In the genomic region with DNA sequence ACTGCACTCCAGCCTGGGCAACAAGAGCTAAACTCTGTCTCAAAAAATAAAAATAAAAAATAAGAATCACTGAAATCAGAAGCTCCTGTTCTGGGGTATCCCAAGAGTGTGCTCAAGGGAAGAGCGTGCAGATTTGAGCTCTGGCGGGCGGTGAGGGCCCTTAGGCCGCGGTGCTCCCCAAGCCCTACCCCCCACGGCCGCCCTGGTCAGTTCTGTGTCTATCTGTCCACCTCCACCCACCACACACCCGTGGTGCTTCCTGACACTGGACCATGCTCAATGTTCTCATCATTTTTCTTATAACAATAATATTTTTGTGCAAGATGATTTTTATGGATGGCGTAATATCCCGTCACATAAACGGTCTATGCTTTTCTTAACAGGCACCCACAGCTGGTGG, we compare ENCODE assay signal across 20 cellular contexts.
"Had no signal": no experiment of that assay in that cellular context is flagged by ENCODE, and none has a peak within 500 bp of the region (broad histone marks: within the 10 kb centered on the region; RNA-seq: fewer than 3 reads in every experiment).

No MANE protein-coding gene starts in this region.

- ATAC-seq: left colon; lower lobe of right lung; natural killer cell; right lobe of liver; stimulated activated memory B cell treated with anti-CD40 and anti-IgM and Interleukin-4, amounts not matched to agents 10 μg/mL and 1 μg/mL and 100 μg/mL, for 72 hours had no signal

- H3K4me3 Mint-ChIP-seq: immature natural killer cell; natural killer cell; neural crest cell; stimulated activated memory B cell treated with anti-CD40 and anti-IgM and Interleukin-4, amounts not matched to agents 10 μg/mL and 1 μg/mL and 100 μg/mL, for 72 hours; stimulated activated naive CD8-positive, alpha-beta T cell treated with anti-CD3 and anti-CD28 coated beads, Interleukin-15, Interleukin-2, amounts not matched to agents 100 ng/mL and 50 ng/mL, for 24 hours had no signal

- H3K36me3 ChIP-seq: esophagus muscularis mucosa, left ventricle myocardium inferior, lower lobe of right lung, right lobe of liver, thoracic aorta, transverse colon, vagina had no signal

- H3K4me1 Mint-ChIP-seq: immature natural killer cell; stimulated activated memory B cell treated with anti-CD40 and anti-IgM and Interleukin-4, amounts not matched to agents 10 μg/mL and 1 μg/mL and 100 μg/mL, for 72 hours had no signal

- H3K4me1 ChIP-seq: lower lobe of right lung, parathyroid adenoma, right lobe of liver, vagina had no signal

- H3K36me3 Mint-ChIP-seq: immature natural killer cell; natural killer cell; stimulated activated memory B cell treated with anti-CD40 and anti-IgM and Interleukin-4, amounts not matched to agents 10 μg/mL and 1 μg/mL and 100 μg/mL, for 72 hours had no signal

- H3K9me3 Mint-ChIP-seq: natural killer cell; neural crest cell; stimulated activated memory B cell treated with anti-CD40 and anti-IgM and Interleukin-4, amounts not matched to agents 10 μg/mL and 1 μg/mL and 100 μg/mL, for 72 hours; stimulated activated naive CD8-positive, alpha-beta T cell treated with anti-CD3 and anti-CD28 coated beads, Interleukin-15, Interleukin-2, amounts not matched to agents 100 ng/mL and 50 ng/mL, for 24 hours had no signal

- H3K27me3 ChIP-seq: right lobe of liver, transverse colon, vagina had no signal

- DNase-seq: effector CD8-positive, alpha-beta T cell; foreskin melanocyte; hypothalamus; immature natural killer cell; kidney glomerular epithelial cell; left ventricle myocardium inferior; lower lobe of right lung; natural killer cell; stimulated activated CD4-positive, alpha-beta T cell treated with anti-CD3 and anti-CD28 coated beads, Interleukin-4, amount 100 ng/mL, for 4 hours; transverse colon had no signal

- H3K27ac Mint-ChIP-seq: immature natural killer cell; natural killer cell; stimulated activated memory B cell treated with anti-CD40 and anti-IgM and Interleukin-4, amounts not matched to agents 10 μg/mL and 1 μg/mL and 100 μg/mL, for 72 hours; stimulated activated naive CD8-positive, alpha-beta T cell treated with anti-CD3 and anti-CD28 coated beads, Interleukin-15, Interleukin-2, amounts not matched to agents 100 ng/mL and 50 ng/mL, for 24 hours had no signal

- H2AFZ ChIP-seq: parathyroid adenoma had no signal

- H3K4me3 ChIP-seq: dorsolateral prefrontal cortex, esophagus muscularis mucosa, left ventricle myocardium inferior, lower lobe of right lung, right lobe of liver, thoracic aorta, transverse colon, vagina had no signal

- H3K27ac ChIP-seq: dorsolateral prefrontal cortex, esophagus muscularis mucosa, left ventricle myocardium inferior, lower lobe of right lung, parathyroid adenoma, right lobe of liver, thoracic aorta, transverse colon, vagina had no signal

- H3K9ac ChIP-seq: parathyroid adenoma had no signal

- H3K9me3 ChIP-seq: esophagus muscularis mucosa, left ventricle myocardium inferior, lower lobe of right lung, right lobe of liver, thoracic aorta, transverse colon, vagina had no signal

- H3K79me2 ChIP-seq: parathyroid adenoma had no signal
